14 cellular contexts compared by ENCODE assay signal in genomic region chr11:35664977-35665441, GRCh38. TPM values are rescaled to one million over a fixed set of nuclear protein-coding genes. Genes with fewer than 3 reads are reported as not detected.
DNase-seq lines count a peak whose midpoint lies in the region; ATAC-seq, FAIRE-seq and TF ChIP-seq lines count a peak whose summit lies in the region.
"Had no signal": no experiment of that assay in that cellular context is flagged by ENCODE, and none has a peak within 500 bp of the region (broad histone marks: within the 10 kb centered on the region; RNA-seq: fewer than 3 reads in every experiment).

No MANE protein-coding gene starts in this region.

- H3K9me3 Mint-ChIP-seq in natural killer cell (peaks cover 9 to 20% of the 10 kb centered on the region in 2 donors), T-cell (peaks cover 11 to 39% (median 21%) of the 10 kb centered on the region in 3 donors), immature natural killer cell (peaks cover 6 to 31% (median 18%) of the 10 kb centered on the region in 6 donors), type B pancreatic cell (peaks cover 22% of the 10 kb centered on the region)
- H3K9me3 Mint-ChIP-seq in natural killer cell treated with Interleukin-12 subunit alpha and Interleukin-12 subunit beta and Interleukin-15 and Interleukin-18, amount 100 ng/mL, for 72 hours: peaks cover 8% of the 10 kb centered on the region

- TF ChIP-seq CTCF in natural killer cell (IDR thresholded peaks at IDR 0.05) (no peak), type B pancreatic cell (conservative IDR thresholded peaks at IDR 0.05) (no peak)

- intact Hi-C loops in natural killer cell (cut with micrococcal nuclease): loop anchor here (5.0 kb wide), 1 partner anchor 622 kb away; the partner anchor contains the start of gene COMMD9

- FAIRE-seq in RCC 7860 (lab: Jason Lieb, UNC): no peak

- CTCF ChIA-PET in T-cell (lab: Charles Lee): no interaction called here

- ATAC-seq in natural killer cell: no peak
- ATAC-seq in natural killer cell treated with Interleukin-12 subunit alpha and Interleukin-12 subunit beta and Interleukin-15 and Interleukin-18, amount 100 ng/mL, for 72 hours: no peak
- no peak for ATAC-seq in T-cell (replicated peaks in 1 of 4)
- ATAC-seq in GM19397 (IDR thresholded peaks at IDR 0.05; ENCODE audit: unreplicated experiment): no peak
- ATAC-seq: CD8-positive, alpha-beta T cell; heart left ventricle had no signal

- peaks cover 20% of the 10 kb centered on the region for H3K36me3 Mint-ChIP-seq in natural killer cell
- peaks cover 45% of the 10 kb centered on the region for H3K36me3 Mint-ChIP-seq in natural killer cell treated with Interleukin-12 subunit alpha and Interleukin-12 subunit beta and Interleukin-15 and Interleukin-18, amount 100 ng/mL, for 72 hours
- peaks cover 46% of the 10 kb centered on the region for H3K36me3 Mint-ChIP-seq in T-cell
- H3K36me3 Mint-ChIP-seq in immature natural killer cell: peaks cover 16 to 31% (median 28%) of the 10 kb centered on the region in 3 donors
- peaks cover 54% of the 10 kb centered on the region for H3K36me3 Mint-ChIP-seq in type B pancreatic cell

- POLR2A ChIA-PET in T-cell (lab: Charles Lee): interaction anchor here in 1 of 2 donors (0.5 to 0.7 kb wide), 2 partner anchors 524 to 685 kb away, joined by 3 to 5 read pairs; no protein-coding TSS in a partner anchor

- peak overlapping the region; percentile 93 to 98 for H3K27ac Mint-ChIP-seq in natural killer cell
- no peak overlapping the region for H3K27ac Mint-ChIP-seq in natural killer cell treated with Interleukin-12 subunit alpha and Interleukin-12 subunit beta and Interleukin-15 and Interleukin-18, amount 100 ng/mL, for 72 hours
- H3K27ac Mint-ChIP-seq in T-cell: no peak overlapping the region
- H3K27ac Mint-ChIP-seq in immature natural killer cell: peak overlapping the region in 5 of 6 donors; percentile 37 to 93 (median 46)
- peak overlapping the region; percentile 32 for H3K27ac Mint-ChIP-seq in type B pancreatic cell

- H3K4me3 Mint-ChIP-seq in natural killer cell (peak overlapping the region; percentile 90), T-cell (peak overlapping the region; percentile 4 to 96 (median 96)), immature natural killer cell (peak overlapping the region; percentile 6 to 99 (median 18)), type B pancreatic cell (peak overlapping the region; percentile 96)
- no peak overlapping the region for H3K4me3 Mint-ChIP-seq in natural killer cell treated with Interleukin-12 subunit alpha and Interleukin-12 subunit beta and Interleukin-15 and Interleukin-18, amount 100 ng/mL, for 72 hours

- H3K4me1 Mint-ChIP-seq in natural killer cell: peaks cover 63 to 64% of the 10 kb centered on the region in 2 donors
- peaks cover 47 to 49% of the 10 kb centered on the region in 2 donors for H3K4me1 Mint-ChIP-seq in natural killer cell treated with Interleukin-12 subunit alpha and Interleukin-12 subunit beta and Interleukin-15 and Interleukin-18, amount 100 ng/mL, for 72 hours (ENCODE audit: low read depth in 2 of 2)
- peaks cover 66 to 70% (median 67%) of the 10 kb centered on the region in 3 donors for H3K4me1 Mint-ChIP-seq in T-cell
- H3K4me1 Mint-ChIP-seq in immature natural killer cell: peaks cover 54 to 81% of the 10 kb centered on the region in 2 donors
- H3K4me1 Mint-ChIP-seq in type B pancreatic cell (ENCODE audit: unreplicated experiment): peaks cover 41% of the 10 kb centered on the region

- H3K27me3 Mint-ChIP-seq in natural killer cell (ENCODE audit: low read depth in 2 of 2) (no peaks in the 10 kb centered on the region), T-cell (no peaks in the 10 kb centered on the region), immature natural killer cell (ENCODE audit: low read depth in 3 of 3) (peaks cover 2 to 18% (median 18%) of the 10 kb centered on the region in 3 donors), type B pancreatic cell (peaks cover 4% of the 10 kb centered on the region)
- no peaks in the 10 kb centered on the region for H3K27me3 Mint-ChIP-seq in natural killer cell treated with Interleukin-12 subunit alpha and Interleukin-12 subunit beta and Interleukin-15 and Interleukin-18, amount 100 ng/mL, for 72 hours

- in situ Hi-C loops in ACHN (cut with HindIII; ENCODE audit: low pct_ligation_motif_present, low pct_unique_long_range_greater_than_20kb, low sequenced_read_pairs): no loop called here

- DNase-seq in natural killer cell (no peak), T-cell (no peak), immature natural killer cell (no peak), type B pancreatic cell (ENCODE audit: extremely low spot score, unreplicated experiment) (no peak), ACHN (no peak), RCC 7860 (ENCODE audit: low spot score) (no peak)
- DNase-seq in natural killer cell treated with Interleukin-12 subunit alpha and Interleukin-12 subunit beta and Interleukin-15 and Interleukin-18, amount 100 ng/mL, for 72 hours (ENCODE audit: low spot score): no peak
- DNase-seq: CD8-positive, alpha-beta T cell; cortex of kidney; heart left ventricle; NCI-H1694 treated with DMSO at 0.1 percent for 48 hours; stimulated activated CD4-positive, alpha-beta T cell treated with anti-CD3 and anti-CD28 coated beads, Interleukin-12 subunit alpha, Interleukin-12 subunit beta, amount 100 ng/mL, for 4 hours; T1000 had no signal

RNA-seq across cellular contexts. Expression of gene TRIM44, which starts 2.4 kb away (rescaled TPM):
- total RNA-seq in natural killer cell (10 to 100 TPM; 47.0 to 62.6 (median 51.9) TPM), T-cell (10 to 100 TPM; 39.8 to 58.4 (median 51.7) TPM), type B pancreatic cell (ENCODE audit: low replicate concordance) (46.0 and 70.6 TPM in 2 replicates)
- 10 to 100 TPM; 38.1 to 40.6 TPM for total RNA-seq in natural killer cell treated with Interleukin-12 subunit alpha and Interleukin-12 subunit beta and Interleukin-15 and Interleukin-18, amount 100 ng/mL, for 72 hours
- 10 to 100 TPM; 36.0 to 55.3 (median 41.1) TPM for polyA plus RNA-seq in immature natural killer cell

RNA-seq across cellular contexts. Expression of gene FJX1, which starts 46.7 kb away (rescaled TPM):
- not detected for total RNA-seq in natural killer cell
- 1 to 10 TPM in 1 of 2 donors, under 1 TPM in 1; 0.55 to 1.8 TPM for total RNA-seq in natural killer cell treated with Interleukin-12 subunit alpha and Interleukin-12 subunit beta and Interleukin-15 and Interleukin-18, amount 100 ng/mL, for 72 hours
- under 1 TPM in 1 of 5 donors, not detected in 4; 0.23 TPM for total RNA-seq in T-cell
- polyA plus RNA-seq in immature natural killer cell: not detected
- 7.8 and 38.8 TPM in 2 replicates for total RNA-seq in type B pancreatic cell (ENCODE audit: low replicate concordance)
- total RNA-seq: CD8-positive, alpha-beta T cell had no signal

Comparison
In these comparisons a context has a peak if more than half of its experiments do, and no peak if none do; other contexts are left out.
1. H3K27ac Mint-ChIP-seq: peak in natural killer cell (2 of 2), immature natural killer cell (5 of 6) and type B pancreatic cell (single experiment); none in natural killer cell treated with Interleukin-12 subunit alpha and Interleukin-12 subunit beta and Interleukin-15 and Interleukin-18, amount 100 ng/mL, for 72 hours (0 of 2) and T-cell (0 of 2).